Comparison of ENCODE assay signal across 10 cellular contexts in the genomic region with DNA sequence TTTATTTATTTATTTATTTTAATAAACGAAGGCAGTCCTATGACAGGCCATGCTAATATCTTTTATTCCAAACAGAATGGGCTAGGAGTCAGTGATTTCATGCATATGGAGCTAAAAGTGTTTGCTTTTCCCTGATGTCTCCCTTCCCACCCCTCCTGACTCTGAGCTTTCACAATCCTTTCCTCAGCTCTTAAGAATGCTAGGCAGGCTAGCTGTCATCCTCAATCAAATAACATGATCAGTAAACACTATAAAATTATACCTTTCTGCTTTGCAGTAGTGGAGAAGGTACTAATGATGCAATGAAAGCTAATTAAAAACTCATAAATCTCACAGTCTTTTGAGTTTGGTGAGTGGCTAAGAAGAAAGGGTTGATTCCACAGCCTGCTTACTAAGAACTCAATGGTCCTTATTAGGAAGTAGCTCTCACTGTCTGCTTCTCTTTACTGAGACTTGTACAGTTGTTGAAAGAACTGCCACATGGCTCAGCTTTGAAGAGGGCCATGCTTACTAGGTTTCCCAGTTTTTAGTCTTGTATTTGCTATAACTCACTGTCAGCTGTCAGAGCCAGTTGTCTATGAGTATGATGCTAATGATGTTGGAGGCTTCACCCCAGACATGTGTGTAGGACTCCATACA.
DNase-seq lines count a peak whose midpoint lies in the region; ATAC-seq and TF ChIP-seq lines count a peak whose summit lies in the region.
"Had no signal": no experiment of that assay in that cellular context is flagged by ENCODE, and none has a peak within 500 bp of the region (broad histone marks: within the 10 kb centered on the region; RNA-seq: fewer than 3 reads in every experiment).

No MANE protein-coding gene starts in this region.

- no peak for TF ChIP-seq CTCF in body of pancreas (IDR thresholded peaks at IDR 0.05)

- H3K27me3 ChIP-seq in body of pancreas: no peaks in the 10 kb centered on the region

- H3K4me1 ChIP-seq in body of pancreas: peaks cover 26% of the 10 kb centered on the region

- DNase-seq in AG08396 (ENCODE audit: low spot score): peak; percentile 24
- peak; percentile 58 for DNase-seq in NCI-H1105 (lab: John Stamatoyannopoulos, UW)
- DNase-seq in body of pancreas: no peak
- peak; percentile 55 for DNase-seq in kidney tubule cell (ENCODE audit: low spot score)
- DNase-seq in activated effector memory CD4-positive, alpha-beta T cell treated with Interleukin-2 at 50 U/mL for 16 hours: no peak
- DNase-seq in HUDEP-2 (lab: John Stamatoyannopoulos, UW; ENCODE audit: unreplicated experiment in 76 of 76): no peak
- DNase-seq in hippocampal formation (lab: John Stamatoyannopoulos, UW): no peak
- DNase-seq: NCI-H446 treated with DMSO at 0.1 percent for 48 hours had no signal

- no peaks in the 10 kb centered on the region for H3K36me3 ChIP-seq in body of pancreas (replicated peaks in 1 of 2; ENCODE audit: insufficient read depth in 1 of 2, low read depth in 2 of 2)

- intact Hi-C loops in body of pancreas (cut with DNase I): no loop called here

- no peak for TF ChIP-seq POLR2A in body of pancreas (IDR thresholded peaks at IDR 0.05)

- WGBS in body of pancreas, 2 donors: 55 to 67% methylated on average over 1 of the region's 1 CpG

- H3K4me3 ChIP-seq in body of pancreas: no peak overlapping the region

- H3K9me3 ChIP-seq in body of pancreas: no peaks in the 10 kb centered on the region

- ATAC-seq in body of pancreas: peak; percentile 57
- ATAC-seq in HG03378 (IDR thresholded peaks at IDR 0.05; ENCODE audit: unreplicated experiment): no peak

- no peak overlapping the region for H3K27ac ChIP-seq in body of pancreas
- H3K27ac ChIP-seq: C4-2B had no signal

Comparison
In these comparisons a context has a peak if more than half of its experiments do, and no peak if none do; other contexts are left out.
1. DNase-seq: peak in AG08396 (single experiment), NCI-H1105 (single experiment) and kidney tubule cell (single experiment); none in body of pancreas (0 of 4), activated effector memory CD4-positive, alpha-beta T cell treated with Interleukin-2 at 50 U/mL for 16 hours (single experiment), HUDEP-2 (0 of 76) and hippocampal formation (0 of 2).